ENCODE assay signal across 26 cellular contexts in genomic region chr2:233031556-233032500, GRCh38. TPM values are rescaled to one million over a fixed set of nuclear protein-coding genes. Genes with fewer than 3 reads are reported as not detected.
DNase-seq lines count a peak whose midpoint lies in the region; FAIRE-seq and TF ChIP-seq lines count a peak whose summit lies in the region.
"Had no signal": no experiment of that assay in that cellular context is flagged by ENCODE, and none has a peak within 500 bp of the region (broad histone marks: within the 10 kb centered on the region; RNA-seq: fewer than 3 reads in every experiment).

No MANE protein-coding gene starts in this region.

- H3K4me1 Mint-ChIP-seq in H9, result peaks cover 9 to 11% of the 10 kb centered on the region in 2 experiments
- H3K4me1 Mint-ChIP-seq: activated CD4-positive, alpha-beta memory T cell treated with anti-CD3 and anti-CD28 coated beads, Interleukin-2, amount 10 ng/mL, durations not matched to agents 7 days and 5 days; stimulated activated effector memory CD8-positive, alpha-beta T cell treated with anti-CD3 and anti-CD28 coated beads, Interleukin-12 subunit alpha, Interleukin-12 subunit beta, amount 100 ng/mL, for 72 hours had no signal

- no peak overlapping the region for H2BK120ac ChIP-seq in H9 (ENCODE audit: low read depth, low read length, poor library complexity, severe bottlenecking)
- H2BK120ac ChIP-seq in H1 (replicated peaks; ENCODE audit: low read depth, low read length), result no peak overlapping the region
- peak overlapping the region; percentile 1 for H2BK120ac ChIP-seq in neuronal stem cell (ENCODE audit: low read depth, low read length)

- H3K9me3 Mint-ChIP-seq in H9, result peaks cover 0 to 3% of the 10 kb centered on the region in 2 experiments; a peak in 1 of 5 replicates
- H3K9me3 Mint-ChIP-seq: IgD-negative memory B cell; stimulated activated effector memory CD8-positive, alpha-beta T cell treated with anti-CD3 and anti-CD28 coated beads, Interleukin-12 subunit alpha, Interleukin-12 subunit beta, amount 100 ng/mL, for 72 hours had no signal

- H3K27ac Mint-ChIP-seq in H9, result no peak overlapping the region
- H3K27ac Mint-ChIP-seq: activated CD4-positive, alpha-beta memory T cell treated with anti-CD3 and anti-CD28 coated beads, Interleukin-2, amount 10 ng/mL, durations not matched to agents 7 days and 5 days; IgD-negative memory B cell; stimulated activated effector memory CD8-positive, alpha-beta T cell treated with anti-CD3 and anti-CD28 coated beads, Interleukin-12 subunit alpha, Interleukin-12 subunit beta, amount 100 ng/mL, for 72 hours had no signal

- H3K4ac ChIP-seq in H9 (ENCODE audit: low read depth, low read length) (no peak overlapping the region), H1 (replicated peaks; ENCODE audit: insufficient read length, low read depth, low read length) (no peak overlapping the region), neuronal stem cell (ENCODE audit: low read length) (no peak overlapping the region)

- no peak overlapping the region for H3K18ac ChIP-seq in H9 (ENCODE audit: insufficient read length, low read depth, low read length)
- H3K18ac ChIP-seq in H1 (ENCODE audit: extremely low read depth, low read length), result no peak overlapping the region
- H3K18ac ChIP-seq in neuronal stem cell (ENCODE audit: low read length), result peak overlapping the region; percentile 93

- POLR2A ChIA-PET in H1 (lab: Charles Lee; ENCODE audit: partially characterized antibody), result interaction anchor here (1.4 to 1.7 kb wide), 2 partner anchors 20 to 145 kb away, joined by 3 to 10 read pairs; no protein-coding TSS in a partner anchor

- H4K20me1 ChIP-seq in H9 (ENCODE audit: control insufficient read depth, insufficient read depth, insufficient read length) (no peaks in the 10 kb centered on the region), H1 (replicated peaks in 1 of 2; ENCODE audit: control insufficient read depth in 1 of 2, insufficient read depth in 2 of 2, low read length in 2 of 2) (peaks cover 0 to 4% of the 10 kb centered on the region in 2 experiments)

- no CpG with 5 or more reads among the region's 27 CpGs for WGBS in H9 (ENCODE audit: extremely low coverage, insufficient read length, low lambda C conversion rate)
- 84% methylated on average over 23 of the region's 27 CpGs; no CpG with 5 or more reads in 1 of the 2 experiments for WGBS in H1 (ENCODE audit: extremely low coverage in 1 of 2, insufficient coverage in 1 of 2, insufficient read length in 1 of 2, insufficient replicate concordance in 2 of 2, low coverage in 1 of 2, low lambda C conversion rate in 2 of 2, missing lambda C conversion rate in 1 of 2), 2 experiments
- no CpG with 5 or more reads among the region's 27 CpGs for WGBS in neuronal stem cell (ENCODE audit: extremely low coverage in 2 of 2, insufficient read length in 2 of 2, insufficient replicate concordance in 1 of 2), 2 donors

- no peaks in the 10 kb centered on the region for H3K9me3 ChIP-seq in H9 (ENCODE audit: control insufficient read depth, low read depth, low read length)
- H3K9me3 ChIP-seq in H1 (ENCODE audit: insufficient read depth in 2 of 2, low read depth in 1 of 2, low read length in 1 of 2), result peaks cover 0 to 8% of the 10 kb centered on the region in 2 experiments; a peak in 2 of 4 replicates
- peaks cover 0 to 8% of the 10 kb centered on the region in 2 donors for H3K9me3 ChIP-seq in neuronal stem cell (replicated peaks in 1 of 2; ENCODE audit: control insufficient read depth in 2 of 2, insufficient read depth in 1 of 2, low read depth in 1 of 2, low read length in 2 of 2)
- H3K9me3 ChIP-seq: heart left ventricle, ovary, testis had no signal

- H2AK5ac ChIP-seq in H9 (ENCODE audit: insufficient read length, low read length), result no peak overlapping the region
- H2AK5ac ChIP-seq in H1 (ENCODE audit: low read depth, low read length), result no peak overlapping the region
- no peak overlapping the region for H2AK5ac ChIP-seq in neuronal stem cell (ENCODE audit: low read depth, low read length)

- no peak overlapping the region for H3T11ph ChIP-seq in H9 (ENCODE audit: low read length)

- H3K4me3 ChIP-seq in H1 (ENCODE audit: extremely low read depth in 1 of 4, insufficient read depth in 2 of 4, low read depth in 3 of 4, low read length in 4 of 4) (no peak overlapping the region), neuronal stem cell (ENCODE audit: low read length in 2 of 2) (no peak overlapping the region)
- H3K4me3 ChIP-seq: heart left ventricle, ovary, testis had no signal

- H3K27me3 ChIP-seq in H9 (ENCODE audit: insufficient read depth, low read length) (no peaks in the 10 kb centered on the region), H1 (replicated peaks in 1 of 4; ENCODE audit: control insufficient read depth in 3 of 4, extremely low read depth in 1 of 4, insufficient read depth in 3 of 4, low read length in 3 of 4) (no peaks in the 10 kb centered on the region), neuronal stem cell (ENCODE audit: control insufficient read depth in 3 of 3, insufficient read depth in 3 of 3, low read depth in 1 of 3, low read length in 3 of 3) (peaks cover 0 to 8% (median 0%) of the 10 kb centered on the region in 3 experiments)
- H3K27me3 ChIP-seq: heart left ventricle, ovary, testis had no signal

- TF ChIP-seq RAD21 in H1 (IDR thresholded peaks at IDR 0.05 in 1 of 2, conservative IDR thresholded peaks at IDR 0.05 in 1 of 2; ENCODE audit: low read depth in 2 of 2, low read length in 2 of 2), result peak; percentile 17 to 41; a peak in 3 of 4 replicates

- peaks cover 0 to 4% (median 0%) of the 10 kb centered on the region in 3 experiments; a peak in 1 of 7 replicates for H3K36me3 Mint-ChIP-seq in H9 (ENCODE audit: insufficient read depth in 1 of 3, low read depth in 3 of 3)
- H3K36me3 Mint-ChIP-seq: stimulated activated effector memory CD8-positive, alpha-beta T cell treated with anti-CD3 and anti-CD28 coated beads, Interleukin-12 subunit alpha, Interleukin-12 subunit beta, amount 100 ng/mL, for 72 hours had no signal

- H3K4me1 ChIP-seq in H9 (ENCODE audit: insufficient read depth, low read length) (no peaks in the 10 kb centered on the region), H1 (replicated peaks in 1 of 4; ENCODE audit: control insufficient read depth in 3 of 4, insufficient read depth in 4 of 4, low read length in 3 of 4) (peaks cover 0 to 6% (median 0%) of the 10 kb centered on the region in 4 experiments; a peak in 1 of 7 replicates), neuronal stem cell (ENCODE audit: control insufficient read depth in 2 of 2, insufficient read depth in 1 of 2, low read depth in 1 of 2, low read length in 2 of 2) (peaks cover 0 to 3% of the 10 kb centered on the region in 2 donors)
- H3K4me1 ChIP-seq: heart left ventricle, testis had no signal

- DNase-seq in H9 (peak; percentile 40), H1 (ENCODE audit: low read depth in 1 of 2, low spot score in 2 of 2) (no peak), neuronal stem cell (ENCODE audit: low spot score) (no peak), NCI-H526 (lab: John Stamatoyannopoulos, UW) (no peak), DMS79 treated with DMSO at 0.1 percent for 48 hours (lab: John Stamatoyannopoulos, UW) (no peak), midbrain (lab: John Stamatoyannopoulos, UW) (no peak)
- DNase-seq: activated CD4-positive, alpha-beta memory T cell treated with anti-CD3 and anti-CD28 coated beads, Interleukin-2, amount 10 ng/mL, durations not matched to agents 7 days and 5 days; activated CD4-positive, CD25-positive, alpha-beta regulatory T cell; activated gamma-delta T cell treated with Interleukin-2 at 50 U/mL for 16 hours; cortex of kidney; heart left ventricle; left ventricle myocardium superior; NCI-H1417 treated with DMSO at 0.1 percent for 48 hours; NCI-H2107; ovary; testis had no signal

- no peak for TF ChIP-seq POLR2A in H1 (IDR thresholded peaks at IDR 0.05; ENCODE audit: control extremely low read depth in 1 of 2, low read depth in 2 of 2, low read length in 2 of 2)

- H4K8ac ChIP-seq in H9 (replicated peaks; ENCODE audit: insufficient read length, low read depth, low read length) (no peak overlapping the region), H1 (ENCODE audit: extremely low read depth, insufficient read depth, low read length) (peak overlapping the region; percentile 76), neuronal stem cell (ENCODE audit: low read depth, low read length) (no peak overlapping the region)

- FAIRE-seq in H1 (lab: Jason Lieb, UNC), result no peak

- H3K36me3 ChIP-seq in H1 (ENCODE audit: control insufficient read depth in 2 of 4, insufficient read depth in 4 of 4, low read length in 3 of 4) (no peaks in the 10 kb centered on the region), neuronal stem cell (replicated peaks in 1 of 2; ENCODE audit: control insufficient read depth in 2 of 2, insufficient read depth in 2 of 2, low read length in 2 of 2) (no peaks in the 10 kb centered on the region)
- H3K36me3 ChIP-seq: heart left ventricle, ovary had no signal

- H3K14ac ChIP-seq in H9 (ENCODE audit: insufficient read depth, low read length) (no peak overlapping the region; the same call in 1 of the 2 replicates), H1 (ENCODE audit: insufficient read length) (no peak overlapping the region), neuronal stem cell (ENCODE audit: low read length) (no peak overlapping the region)

- H4K91ac ChIP-seq in H9 (ENCODE audit: insufficient read length, low read depth, low read length) (no peak overlapping the region), H1 (replicated peaks; ENCODE audit: insufficient read length, low read length) (no peak overlapping the region), neuronal stem cell (ENCODE audit: low read depth, low read length, poor library complexity) (no peak overlapping the region)

- H3K79me2 ChIP-seq in H9 (ENCODE audit: insufficient read depth, low read length), result no peaks in the 10 kb centered on the region
- no peaks in the 10 kb centered on the region for H3K79me2 ChIP-seq in H1 (ENCODE audit: control insufficient read depth in 1 of 2, insufficient read depth in 2 of 2, low read length in 2 of 2)

- H3K56ac ChIP-seq in H9 (ENCODE audit: insufficient read length, low read depth, low read length) (no peak overlapping the region), H1 (replicated peaks; ENCODE audit: insufficient read length, low read depth, low read length) (no peak overlapping the region)

- H3K79me1 ChIP-seq in H9 (ENCODE audit: insufficient read depth, low read depth, low read length, poor library complexity, severe bottlenecking) (no peaks in the 10 kb centered on the region), H1 (ENCODE audit: low read depth, low read length) (peaks cover 2% of the 10 kb centered on the region; the same call in 1 of the 2 replicates), neuronal stem cell (ENCODE audit: low read depth, low read length) (peaks cover 3% of the 10 kb centered on the region)

- H2BK12ac ChIP-seq in H9 (ENCODE audit: insufficient read length, low read depth, low read length) (no peak overlapping the region), H1 (ENCODE audit: low read depth, low read length) (no peak overlapping the region), neuronal stem cell (ENCODE audit: low read length) (no peak overlapping the region)

- CTCF ChIA-PET in H1 (lab: Charles Lee; ENCODE audit: partially characterized antibody), result interaction anchor here (0.8 to 7.4 kb wide), 18 partner anchors 10 to 219 kb away, joined by 3 to 70 read pairs (median 5); partner anchors contain the start of genes ATG16L1 and INPP5D

- H3K9ac ChIP-seq in H9 (ENCODE audit: extremely low read depth, insufficient read length, low read length), result no peak overlapping the region
- no peak overlapping the region for H3K9ac ChIP-seq in H1 (replicated peaks in 1 of 4; ENCODE audit: extremely low read depth in 1 of 4, low read depth in 3 of 4, low read length in 3 of 4)
- no peak overlapping the region for H3K9ac ChIP-seq in neuronal stem cell (ENCODE audit: low read depth, low read length, poor library complexity)

- no peak overlapping the region for H2AFZ ChIP-seq in H9 (ENCODE audit: low read length)
- H2AFZ ChIP-seq in H1 (ENCODE audit: low read length), result peak overlapping the region; percentile 49; the same call in 1 of the 2 replicates
- peak overlapping the region; percentile 66 for H2AFZ ChIP-seq in neuronal stem cell (ENCODE audit: low read length)

- H3K23me2 ChIP-seq in H9 (ENCODE audit: insufficient read length, low read depth, low read length, poor library complexity, severe bottlenecking), result no peaks in the 10 kb centered on the region
- H3K23me2 ChIP-seq in H1 (ENCODE audit: low read depth, low read length), result peaks cover 8% of the 10 kb centered on the region

- TF ChIP-seq CTCF in H9 (conservative IDR thresholded peaks at IDR 0.05), result peak; percentile 30; the same call in 1 of the 3 replicates
- peak in 1 of 3 experiments; percentile 3; a peak in 1 of 4 replicates for TF ChIP-seq CTCF in H1 (IDR thresholded peaks at IDR 0.05; ENCODE audit: control extremely low read depth in 1 of 3, insufficient read depth in 1 of 3, low read depth in 1 of 3, low read length in 3 of 3)

- TF ChIP-seq EP300 in H1 (IDR thresholded peaks at IDR 0.05; ENCODE audit: borderline replicate concordance in 1 of 2, low read depth in 2 of 2, low read length in 2 of 2), result no peak

- H3K4me2 ChIP-seq in H9 (ENCODE audit: insufficient read depth, insufficient read length, low read length), result no peak overlapping the region
- H3K4me2 ChIP-seq in H1 (ENCODE audit: insufficient read depth in 1 of 2, low read depth in 2 of 2, low read length in 2 of 2), result no peak overlapping the region
- H3K4me2 ChIP-seq in neuronal stem cell (ENCODE audit: insufficient read depth, low read length, poor library complexity, severe bottlenecking), result no peak overlapping the region

- no peaks in the 10 kb centered on the region; the same call in 1 of the 2 replicates for H3K27me3 Mint-ChIP-seq in H9 (ENCODE audit: low read depth)
- H3K27me3 Mint-ChIP-seq: activated CD4-positive, alpha-beta memory T cell treated with anti-CD3 and anti-CD28 coated beads, Interleukin-2, amount 10 ng/mL, durations not matched to agents 7 days and 5 days had no signal

- H2BK20ac ChIP-seq in H9 (ENCODE audit: low read depth, low read length, poor library complexity, severe bottlenecking) (no peak overlapping the region), H1 (ENCODE audit: low read length) (no peak overlapping the region)

- no peak overlapping the region for H2BK15ac ChIP-seq in H9 (ENCODE audit: low read depth, low read length)
- no peak overlapping the region for H2BK15ac ChIP-seq in H1 (ENCODE audit: low read length)
- H2BK15ac ChIP-seq in neuronal stem cell (ENCODE audit: low read length), result no peak overlapping the region

- H4K5ac ChIP-seq in H9 (ENCODE audit: insufficient read length, low read depth, low read length), result no peak overlapping the region
- no peak overlapping the region for H4K5ac ChIP-seq in H1 (ENCODE audit: insufficient read length, low read depth, low read length)

- H3K27ac ChIP-seq in H9 (ENCODE audit: insufficient read length, low read depth, low read length) (no peak overlapping the region), H1 (ENCODE audit: low read depth, low read length) (no peak overlapping the region), neuronal stem cell (replicated peaks; ENCODE audit: low read length) (no peak overlapping the region)
- H3K27ac ChIP-seq: C4-2B, heart left ventricle, HL-60, ovary, testis had no signal

- no peak overlapping the region for H2BK5ac ChIP-seq in H9 (ENCODE audit: insufficient read length, low read length)
- H2BK5ac ChIP-seq in H1 (ENCODE audit: low read depth, low read length), result no peak overlapping the region
- no peak overlapping the region for H2BK5ac ChIP-seq in neuronal stem cell (ENCODE audit: low read length)

- H3K23ac ChIP-seq in H9 (ENCODE audit: insufficient read length, low read depth, low read length) (no peak overlapping the region), H1 (ENCODE audit: insufficient read length) (no peak overlapping the region), neuronal stem cell (ENCODE audit: low read depth, low read length, poor library complexity) (no peak overlapping the region)

- H3K4me3 Mint-ChIP-seq in H9, result no peak overlapping the region
- H3K4me3 Mint-ChIP-seq: activated CD4-positive, alpha-beta memory T cell treated with anti-CD3 and anti-CD28 coated beads, Interleukin-2, amount 10 ng/mL, durations not matched to agents 7 days and 5 days; IgD-negative memory B cell; stimulated activated effector memory CD8-positive, alpha-beta T cell treated with anti-CD3 and anti-CD28 coated beads, Interleukin-12 subunit alpha, Interleukin-12 subunit beta, amount 100 ng/mL, for 72 hours had no signal

RNA-seq across cellular contexts. Expression of gene NEU2, which starts 0.6 kb away (rescaled TPM):
- not detected in 2 replicates for total RNA-seq in H9 (2021)
- total RNA-seq in H1 (2021; fragmentation: NEBNext Ultra II Directional; extraction: Animal tissue kit (Norgen Biotek cat#: 25700)), result not detected in 2 replicates
- polyA plus RNA-seq in H1 (2011; rRNA removed), result 0.12 TPM in 1 of 2 replicates, not detected in the other
- not detected for polyA plus RNA-seq in H1 (2011; cell fraction: cytosol; rRNA removed)
- not detected for polyA plus RNA-seq in H1 (2011; cell fraction: nucleus; rRNA removed)
- not detected in 4 replicates for polyA plus RNA-seq in H1 (2012, experiment 1 of 2)
- not detected for polyA plus RNA-seq in H1 (2012, experiment 2 of 2)
- not detected for polyA plus RNA-seq in H1 (2013, experiment 1 of 2)
- not detected for polyA plus RNA-seq in H1 (2013, experiment 2 of 2)
- polyA minus RNA-seq in H1 (2011; rRNA and poly(A)+ RNA removed), result not detected in 2 replicates
- polyA minus RNA-seq in H1 (2011; cell fraction: cytosol; rRNA and poly(A)+ RNA removed), result not detected
- polyA minus RNA-seq in H1 (2011; cell fraction: nucleus; rRNA and poly(A)+ RNA removed), result not detected
- not detected for polyA plus RNA-seq in neuronal stem cell (2013, experiment 1 of 2)
- not detected for polyA plus RNA-seq in neuronal stem cell (2013, experiment 2 of 2)
- total RNA-seq: activated CD4-positive, alpha-beta memory T cell treated with anti-CD3 and anti-CD28 coated beads, Interleukin-2, amount 10 ng/mL, durations not matched to agents 7 days and 5 days; G401; heart left ventricle; left ventricle myocardium superior; MCF 10A; NCI-H460; ovary; RPMI7951; sciatic nerve; testis had no signal
- polyA plus RNA-seq: adipose tissue, heart left ventricle, IgD-negative memory B cell, ovary had no signal

RNA-seq across cellular contexts. Expression of gene NGEF, which starts 18.8 kb away (rescaled TPM):
- 1.9 and 2.2 TPM in 2 replicates for total RNA-seq in H9 (2021)
- 3.2 and 7.9 TPM in 2 replicates for total RNA-seq in H1 (2021; fragmentation: NEBNext Ultra II Directional; extraction: Animal tissue kit (Norgen Biotek cat#: 25700))
- 2.7 and 3.9 TPM in 2 replicates for polyA plus RNA-seq in H1 (2011; rRNA removed)
- polyA plus RNA-seq in H1 (2011; cell fraction: cytosol; rRNA removed), result 4.9 TPM
- polyA plus RNA-seq in H1 (2011; cell fraction: nucleus; rRNA removed), result 6.5 TPM
- 5.9 to 9.5 TPM (median 6.5 TPM) in 4 replicates for polyA plus RNA-seq in H1 (2012, experiment 1 of 2)
- 9.2 TPM for polyA plus RNA-seq in H1 (2012, experiment 2 of 2)
- 2.5 TPM for polyA plus RNA-seq in H1 (2013, experiment 1 of 2)
- 2.3 TPM for polyA plus RNA-seq in H1 (2013, experiment 2 of 2)
- 3.0 and 6.8 TPM in 2 replicates for polyA minus RNA-seq in H1 (2011; rRNA and poly(A)+ RNA removed)
- polyA minus RNA-seq in H1 (2011; cell fraction: cytosol; rRNA and poly(A)+ RNA removed), result 1.1 TPM
- 2.1 TPM for polyA minus RNA-seq in H1 (2011; cell fraction: nucleus; rRNA and poly(A)+ RNA removed)
- 5.6 TPM for polyA plus RNA-seq in neuronal stem cell (2013, experiment 1 of 2)
- polyA plus RNA-seq in neuronal stem cell (2013, experiment 2 of 2), result 5.3 TPM
- total RNA-seq: left ventricle myocardium superior had no signal
- polyA plus RNA-seq: IgD-negative memory B cell had no signal

RNA-seq across cellular contexts. Expression of gene INPP5D, which starts 28.3 kb away (rescaled TPM):
- 12.7 and 13.1 TPM in 2 replicates for total RNA-seq in H9 (2021)
- 7.1 and 8.6 TPM in 2 replicates for total RNA-seq in H1 (2021; fragmentation: NEBNext Ultra II Directional; extraction: Animal tissue kit (Norgen Biotek cat#: 25700))
- 4.5 and 6.0 TPM in 2 replicates for polyA plus RNA-seq in H1 (2011; rRNA removed)
- 4.4 TPM for polyA plus RNA-seq in H1 (2011; cell fraction: cytosol; rRNA removed)
- polyA plus RNA-seq in H1 (2011; cell fraction: nucleus; rRNA removed), result 16.8 TPM
- 10.9 to 15.7 TPM (median 13.2 TPM) in 4 replicates for polyA plus RNA-seq in H1 (2012, experiment 1 of 2)
- polyA plus RNA-seq in H1 (2012, experiment 2 of 2), result 5.9 TPM
- polyA plus RNA-seq in H1 (2013, experiment 1 of 2), result 4.8 TPM
- 5.9 TPM for polyA plus RNA-seq in H1 (2013, experiment 2 of 2)
- 17.3 and 35.7 TPM in 2 replicates for polyA minus RNA-seq in H1 (2011; rRNA and poly(A)+ RNA removed)
- polyA minus RNA-seq in H1 (2011; cell fraction: cytosol; rRNA and poly(A)+ RNA removed), result 8.5 TPM
- polyA minus RNA-seq in H1 (2011; cell fraction: nucleus; rRNA and poly(A)+ RNA removed), result 17.7 TPM
- polyA plus RNA-seq in neuronal stem cell (2013, experiment 1 of 2), result 4.5 TPM
- 4.4 TPM for polyA plus RNA-seq in neuronal stem cell (2013, experiment 2 of 2)
